28 cellular contexts compared by ENCODE assay signal in genomic region chr1:12320516-12320915, GRCh38.
"Had no signal": no experiment of that assay in that cellular context is flagged by ENCODE, and none has a peak within 500 bp of the region (broad histone marks: within the 10 kb centered on the region; RNA-seq: fewer than 3 reads in every experiment).

No MANE protein-coding gene starts in this region.

- H3K4me3 ChIP-seq: cardiac muscle cell, MG63, Peyer's patch had no signal

- FAIRE-seq: astrocyte had no signal

- H3K9me3 ChIP-seq: MG63, Peyer's patch had no signal

- H3K27ac Mint-ChIP-seq: activated CD4-positive, alpha-beta T cell treated with anti-CD3 and anti-CD28 coated beads, Interleukin-2, amount 10 ng/mL, durations not matched to agents 24 days and 14 days; activated naive CD4-positive, alpha-beta T cell treated with anti-CD3 and anti-CD28 coated beads for 36 hours; activated naive CD8-positive, alpha-beta T cell; T-helper 17 cell had no signal

- H3K27me3 ChIP-seq: brain microvascular endothelial cell, cardiac muscle cell, MG63, Peyer's patch had no signal

- H3K4me2 ChIP-seq: KMS-11 had no signal

- H3K4me1 ChIP-seq: Peyer's patch had no signal

- DNase-seq: activated CD4-positive, alpha-beta T cell treated with anti-CD3 and anti-CD28 coated beads, Interleukin-2, amount 10 ng/mL, durations not matched to agents 24 days and 14 days; activated CD4-positive, alpha-beta T cell treated with anti-CD3 and anti-CD28 coated beads, Interleukin-2, amount 50 U/mL, for 48 hours; activated CD4-positive, CD25-positive, alpha-beta regulatory T cell treated with anti-CD3 and anti-CD28 coated beads, Interleukin-2, amount 50 U/mL, for 72 hours; activated gamma-delta T cell; activated naive CD4-positive, alpha-beta T cell treated with anti-CD3 and anti-CD28 coated beads for 36 hours; activated T-cell treated with anti-CD3 and anti-CD28 coated beads, Interleukin-2, amount 50 U/mL, for 48 hours; amygdala; brain microvascular endothelial cell; MG63; NCI-H1092 treated with DMSO at 0.1 percent for 48 hours; NCI-H1417 treated with DMSO at 0.1 percent for 48 hours; NCI-H1694; NCI-H2029; NCI-H2107; NCI-H510A treated with DMSO at 0.1 percent for 48 hours; NCI-H69; NK-92 treated with Interleukin-12 subunit alpha and Interleukin-12 subunit beta, amount 100 ng/mL, for 24 hours; OCI-M1; Peyer's patch; SHP77 treated with DMSO at 0.1 percent for 48 hours; T-helper 17 cell; T-helper 9 cell had no signal

- ATAC-seq: activated T-helper 17 cell treated with anti-CD3 and anti-CD28 coated beads, Interleukin-2, amount 50 U/mL, for 72 hours; T-helper 17 cell; WTC11 had no signal

- H3K27ac ChIP-seq: brain microvascular endothelial cell, cardiac muscle cell, KMS-11, Peyer's patch had no signal

- H3K27me3 Mint-ChIP-seq: activated CD4-positive, alpha-beta T cell treated with anti-CD3 and anti-CD28 coated beads, Interleukin-2, amount 10 ng/mL, durations not matched to agents 24 days and 14 days; activated naive CD8-positive, alpha-beta T cell; activated T-helper 17 cell treated with anti-CD3 and anti-CD28 coated beads, Interleukin-2, amount 50 U/mL, for 72 hours; T-helper 17 cell had no signal

- H3K4me3 Mint-ChIP-seq: activated CD4-positive, alpha-beta T cell treated with anti-CD3 and anti-CD28 coated beads, Interleukin-2, amount 10 ng/mL, durations not matched to agents 24 days and 14 days; activated naive CD4-positive, alpha-beta T cell treated with anti-CD3 and anti-CD28 coated beads for 36 hours; activated naive CD8-positive, alpha-beta T cell; activated T-helper 17 cell treated with anti-CD3 and anti-CD28 coated beads, Interleukin-2, amount 50 U/mL, for 72 hours; T-helper 17 cell; WTC11 had no signal

- H3K4me1 Mint-ChIP-seq: activated T-helper 17 cell treated with anti-CD3 and anti-CD28 coated beads, Interleukin-2, amount 50 U/mL, for 72 hours had no signal

- H3K9me3 Mint-ChIP-seq: activated CD4-positive, alpha-beta T cell treated with anti-CD3 and anti-CD28 coated beads, Interleukin-2, amount 10 ng/mL, durations not matched to agents 24 days and 14 days; activated naive CD4-positive, alpha-beta T cell treated with anti-CD3 and anti-CD28 coated beads for 36 hours; activated T-helper 17 cell treated with anti-CD3 and anti-CD28 coated beads, Interleukin-2, amount 50 U/mL, for 72 hours; WTC11 had no signal
